Comparison of ENCODE assay signal across 21 cellular contexts in genomic region chr6:137051790-137052472, GRCh38. TPM values are rescaled to one million over a fixed set of nuclear protein-coding genes. Genes with fewer than 3 reads are reported as not detected.
DNase-seq lines count a peak whose midpoint lies in the region; ATAC-seq and TF ChIP-seq lines count a peak whose summit lies in the region.
"Had no signal": no experiment of that assay in that cellular context is flagged by ENCODE, and none has a peak within 500 bp of the region (broad histone marks: within the 10 kb centered on the region; RNA-seq: fewer than 3 reads in every experiment).

No MANE protein-coding gene starts in this region.

- H3K9me3 Mint-ChIP-seq in effector memory CD8-positive, alpha-beta T cell = no peaks in the 10 kb centered on the region
- H3K9me3 Mint-ChIP-seq in nephron progenitor cell = no peaks in the 10 kb centered on the region
- H3K9me3 Mint-ChIP-seq: activated naive CD8-positive, alpha-beta T cell treated with anti-CD3 and anti-CD28 coated beads for 36 hours; activated T-helper 2 cell treated with anti-CD3 and anti-CD28 coated beads, Interferon-gamma antibody, Interleukin-2, Interleukin-4, amounts not matched to agents 10 μg/mL and 5 μg/mL and 100 μg/mL, durations not matched to agents 14 hours and 24 hours and 36 hours; CD8-positive, alpha-beta memory T cell had no signal

- no peak for ATAC-seq in effector memory CD8-positive, alpha-beta T cell (replicated peaks)
- ATAC-seq in HG02885 (IDR thresholded peaks at IDR 0.05; ENCODE audit: poor library complexity, unreplicated experiment) = no peak
- ATAC-seq: upper lobe of right lung had no signal

- no peak overlapping the region for H3K4me3 Mint-ChIP-seq in effector memory CD8-positive, alpha-beta T cell
- no peak overlapping the region for H3K4me3 Mint-ChIP-seq in nephron progenitor cell
- H3K4me3 Mint-ChIP-seq: activated naive CD8-positive, alpha-beta T cell treated with anti-CD3 and anti-CD28 coated beads for 36 hours; CD8-positive, alpha-beta memory T cell had no signal

- peak; percentile 83 for DNase-seq in DMS53 treated with DMSO at 0.1 percent for 48 hours (lab: John Stamatoyannopoulos, UW; ENCODE audit: unreplicated experiment)
- DNase-seq in HT1080 (ENCODE audit: low read depth) = peak; percentile 8
- DNase-seq in SHP77 (lab: John Stamatoyannopoulos, UW) = peak; percentile 53 to 68
- peak; percentile 6 for DNase-seq in hepatic stellate cell (ENCODE audit: low spot score)
- no peak for DNase-seq in effector memory CD8-positive, alpha-beta T cell
- DNase-seq in DMS79 (lab: John Stamatoyannopoulos, UW) = no peak
- no peak for DNase-seq in nephron progenitor cell
- DNase-seq: activated CD4-positive, alpha-beta T cell treated with anti-CD3 and anti-CD28 coated beads for 4 hours; activated CD8-positive, alpha-beta memory T cell treated with anti-CD3 and anti-CD28 coated beads, Interleukin-2, amount 50 U/mL, for 4 hours; activated naive CD8-positive, alpha-beta T cell treated with anti-CD3 and anti-CD28 coated beads for 36 hours; CD8-positive, alpha-beta memory T cell; effector memory CD4-positive, alpha-beta T cell; left cardiac atrium; MG63; NCI-H1694; NCI-H2227 treated with DMSO at 0.1 percent for 48 hours; stimulated activated CD4-positive, alpha-beta T cell treated with anti-CD3 and anti-CD28 coated beads, Interleukin-12 subunit alpha, Interleukin-12 subunit beta, amount 100 ng/mL, for 4 hours; SW 1271; upper lobe of right lung had no signal

- no peak overlapping the region for H3K27ac Mint-ChIP-seq in effector memory CD8-positive, alpha-beta T cell
- no peak overlapping the region for H3K27ac Mint-ChIP-seq in nephron progenitor cell
- H3K27ac Mint-ChIP-seq: activated naive CD8-positive, alpha-beta T cell treated with anti-CD3 and anti-CD28 coated beads for 36 hours; activated T-helper 2 cell treated with anti-CD3 and anti-CD28 coated beads, Interferon-gamma antibody, Interleukin-2, Interleukin-4, amounts not matched to agents 10 μg/mL and 5 μg/mL and 100 μg/mL, durations not matched to agents 14 hours and 24 hours and 36 hours had no signal

- peaks cover 65 to 79% of the 10 kb centered on the region in 2 donors for H3K27me3 Mint-ChIP-seq in effector memory CD8-positive, alpha-beta T cell
- H3K27me3 Mint-ChIP-seq in nephron progenitor cell (ENCODE audit: low read depth, poor library complexity) = peaks cover 5% of the 10 kb centered on the region

- no peaks in the 10 kb centered on the region for H3K4me1 Mint-ChIP-seq in effector memory CD8-positive, alpha-beta T cell (ENCODE audit: low read depth in 2 of 2)
- peaks cover 15% of the 10 kb centered on the region for H3K4me1 Mint-ChIP-seq in nephron progenitor cell
- H3K4me1 Mint-ChIP-seq: activated naive CD8-positive, alpha-beta T cell treated with anti-CD3 and anti-CD28 coated beads for 36 hours; CD8-positive, alpha-beta memory T cell had no signal

- H3K36me3 Mint-ChIP-seq in effector memory CD8-positive, alpha-beta T cell (ENCODE audit: insufficient read depth) = no peaks in the 10 kb centered on the region
- H3K36me3 Mint-ChIP-seq in nephron progenitor cell (ENCODE audit: low read depth) = no peaks in the 10 kb centered on the region
- H3K36me3 Mint-ChIP-seq: activated naive CD8-positive, alpha-beta T cell treated with anti-CD3 and anti-CD28 coated beads for 36 hours had no signal

- TF ChIP-seq CTCF in nephron progenitor cell (IDR thresholded peaks at IDR 0.05) = no peak

RNA-seq across cellular contexts. Expression of gene IL20RA, which starts 7.2 kb away (rescaled TPM):
- total RNA-seq in HT1080 (2014; rRNA removed; shearing (Covaris generic)) = not detected in 2 replicates
- not detected in 2 replicates for polyA plus RNA-seq in HT1080 (2015; cell fraction: cytosol; rRNA removed)
- not detected in 2 replicates for polyA plus RNA-seq in HT1080 (2015; cell fraction: nucleus; rRNA removed)
- total RNA-seq: activated naive CD8-positive, alpha-beta T cell treated with anti-CD3 and anti-CD28 coated beads for 36 hours; activated T-helper 2 cell treated with anti-CD3 and anti-CD28 coated beads, Interferon-gamma antibody, Interleukin-2, Interleukin-4, amounts not matched to agents 10 μg/mL and 5 μg/mL and 100 μg/mL, durations not matched to agents 14 hours and 24 hours and 36 hours; CD8-positive, alpha-beta memory T cell had no signal
- polyA plus RNA-seq: CD8-positive, alpha-beta memory T cell had no signal

Comparison
In these comparisons a context has a peak if more than half of its experiments do, and no peak if none do; other contexts are left out.
1. DNase-seq: peak in DMS53 treated with DMSO at 0.1 percent for 48 hours (single experiment), HT1080 (single experiment), SHP77 (2 of 2) and hepatic stellate cell (single experiment); none in effector memory CD8-positive, alpha-beta T cell (0 of 3), DMS79 (single experiment) and nephron progenitor cell (single experiment).